ENCODE assay signal across 1 cellular context in the genomic region with DNA sequence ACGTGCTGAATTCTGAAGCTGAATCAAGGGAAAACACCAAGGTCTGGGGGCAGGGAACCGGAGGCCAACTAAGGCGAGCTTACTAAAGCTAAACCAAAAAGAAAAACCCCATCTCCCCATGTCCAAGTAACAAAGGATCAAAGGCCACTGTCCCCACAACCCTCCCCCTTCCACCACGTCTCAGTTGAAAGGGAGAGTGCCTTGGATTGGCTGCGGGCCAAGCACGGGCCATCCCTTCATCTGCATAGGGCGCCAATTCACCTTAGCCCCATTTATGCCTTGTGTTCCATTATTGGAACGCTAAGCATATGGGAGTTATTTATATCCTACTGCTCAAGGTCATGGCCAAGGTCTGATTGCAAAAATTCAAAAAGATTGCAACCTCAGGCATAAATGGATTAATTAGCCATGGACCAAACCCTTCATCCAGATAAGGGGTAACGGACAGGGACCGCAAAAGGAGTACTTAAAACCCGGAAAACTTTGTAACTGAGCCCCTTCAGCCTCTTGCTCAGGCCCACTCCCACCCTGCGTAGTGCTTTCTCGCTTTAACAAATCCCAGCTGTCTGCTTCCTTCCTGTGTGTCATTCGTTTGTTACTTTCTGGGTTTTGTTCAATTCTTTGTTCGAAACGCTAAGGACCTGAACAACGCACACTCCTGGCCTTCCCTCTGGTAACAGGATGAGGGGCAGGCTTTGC.
TF ChIP-seq lines count a peak whose summit lies in the region.

No MANE protein-coding gene starts in this region.

TF ChIP-seq in HepG2, 621 proteins besides CTCF, POLR2A, EP300 and RAD21 (continued from another document and continues in another):
- 0 out of 2 replicates have a peak, but pooled peaks have one; percentile 12 for TF ChIP-seq ZXDC (CRISPR knock-in tag; IDR thresholded peaks at IDR 0.05)
- no peak for TF ChIP-seq ZNF576 (CRISPR knock-in tag; IDR thresholded peaks at IDR 0.05)
- TF ChIP-seq ZNF605 (CRISPR knock-in tag; IDR thresholded peaks at IDR 0.05): peak; percentile 50
- TF ChIP-seq HBP1 (CRISPR knock-in tag; IDR thresholded peaks at IDR 0.05; ENCODE audit: low read depth): no peak
- TF ChIP-seq NFIB (CRISPR knock-in tag; IDR thresholded peaks at IDR 0.05; ENCODE audit: borderline replicate concordance): no peak
- TF ChIP-seq MXI1 (IDR thresholded peaks at IDR 0.05; ENCODE audit: borderline replicate concordance, low read depth, low read length): no peak
- no peak for TF ChIP-seq CBFB (CRISPR knock-in tag; IDR thresholded peaks at IDR 0.05)
- no peak for TF ChIP-seq ZMYM2 (CRISPR knock-in tag; IDR thresholded peaks at IDR 0.05)
- TF ChIP-seq FOXK1 (CRISPR knock-in tag; IDR thresholded peaks at IDR 0.05; ENCODE audit: borderline replicate concordance, low read depth): no peak
- TF ChIP-seq ARID2 (CRISPR knock-in tag; IDR thresholded peaks at IDR 0.05; ENCODE audit: borderline replicate concordance): 0 out of 2 replicates have a peak, but pooled peaks have one; percentile 4
- TF ChIP-seq ZNF230 (CRISPR knock-in tag; IDR thresholded peaks at IDR 0.05): no peak
- TF ChIP-seq HNRNPLL (IDR thresholded peaks at IDR 0.05; ENCODE audit: low read depth, low read length, poor library complexity, severe bottlenecking): no peak
- TF ChIP-seq KDM2A (CRISPR knock-in tag; IDR thresholded peaks at IDR 0.05; ENCODE audit: borderline replicate concordance, low read depth): no peak
- TF ChIP-seq NCOA5 (CRISPR knock-in tag; IDR thresholded peaks at IDR 0.05): no peak
- peak; percentile 44; the same call in 1 of the 2 replicates for TF ChIP-seq DPF2 (CRISPR knock-in tag; IDR thresholded peaks at IDR 0.05; ENCODE audit: borderline replicate concordance, low read depth)
- no peak for TF ChIP-seq ATF7-NPFF (CRISPR knock-in tag; IDR thresholded peaks at IDR 0.05; ENCODE audit: low read depth)
- TF ChIP-seq E2F5 (CRISPR knock-in tag; conservative IDR thresholded peaks at IDR 0.05): no peak
- no peak for TF ChIP-seq ZNF33A (CRISPR knock-in tag; IDR thresholded peaks at IDR 0.05; ENCODE audit: borderline replicate concordance)
- no peak for TF ChIP-seq CBX2 (IDR thresholded peaks at IDR 0.05; ENCODE audit: low read depth, low read length)
- TF ChIP-seq CBX2 (CRISPR knock-in tag; IDR thresholded peaks at IDR 0.05; ENCODE audit: low read depth): 0 out of 2 replicates have a peak, but pooled peaks have one; percentile 4
- no peak for TF ChIP-seq ZFP41 (CRISPR knock-in tag; IDR thresholded peaks at IDR 0.05; ENCODE audit: borderline replicate concordance)
- TF ChIP-seq ZNF329 (CRISPR knock-in tag; IDR thresholded peaks at IDR 0.05; ENCODE audit: low read depth): no peak
- TF ChIP-seq KDM3A (CRISPR knock-in tag; IDR thresholded peaks at IDR 0.05; ENCODE audit: low read depth): no peak
- TF ChIP-seq, protein P1, sequence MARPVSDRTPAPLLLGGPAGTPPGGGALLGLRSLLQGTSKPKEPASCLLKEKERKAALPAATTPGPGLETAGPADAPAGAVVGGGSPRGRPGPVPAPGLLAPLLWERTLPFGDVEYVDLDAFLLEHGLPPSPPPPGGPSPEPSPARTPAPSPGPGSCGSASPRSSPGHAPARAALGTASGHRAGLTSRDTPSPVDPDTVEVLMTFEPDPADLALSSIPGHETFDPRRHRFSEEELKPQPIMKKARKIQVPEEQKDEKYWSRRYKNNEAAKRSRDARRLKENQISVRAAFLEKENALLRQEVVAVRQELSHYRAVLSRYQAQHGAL (CRISPR knock-in tag; IDR thresholded peaks at IDR 0.05; ENCODE audit: not compliant biosample characterization): no peak
- peak; percentile 20; the same call in 1 of the 2 replicates for TF ChIP-seq KAT7 (CRISPR knock-in tag; IDR thresholded peaks at IDR 0.05; ENCODE audit: borderline replicate concordance)
- no peak for TF ChIP-seq CEBPB (IDR thresholded peaks at IDR 0.05; ENCODE audit: borderline replicate concordance, low read depth, low read length)
- no peak for TF ChIP-seq JARID2 (CRISPR knock-in tag; IDR thresholded peaks at IDR 0.05; ENCODE audit: insufficient replicate concordance)
- 0 out of 2 replicates have a peak, but pooled peaks have one; percentile 4 for TF ChIP-seq ZNF564 (CRISPR knock-in tag; IDR thresholded peaks at IDR 0.05)
- no peak for TF ChIP-seq FOXA3 (CRISPR knock-in tag; IDR thresholded peaks at IDR 0.05)
- 0 out of 2 replicates have a peak, but pooled peaks have one; percentile 37 for TF ChIP-seq ZNF44 (CRISPR knock-in tag; IDR thresholded peaks at IDR 0.05)
- TF ChIP-seq SIN3A (IDR thresholded peaks at IDR 0.05; ENCODE audit: borderline replicate concordance, low read depth, low read length): no peak
- no peak for TF ChIP-seq ZNF276 (CRISPR knock-in tag; IDR thresholded peaks at IDR 0.05; ENCODE audit: low read depth)
- 0 out of 2 replicates have a peak, but pooled peaks have one; percentile 19 for TF ChIP-seq ZNF331 (CRISPR knock-in tag; IDR thresholded peaks at IDR 0.05)
- no peak for TF ChIP-seq ZNF720 (CRISPR knock-in tag; IDR thresholded peaks at IDR 0.05)
- TF ChIP-seq NFKB2 (CRISPR knock-in tag; IDR thresholded peaks at IDR 0.05; ENCODE audit: borderline replicate concordance): no peak
- TF ChIP-seq GLMP (CRISPR knock-in tag; IDR thresholded peaks at IDR 0.05; ENCODE audit: borderline replicate concordance): no peak
- TF ChIP-seq ZBTB21 (CRISPR knock-in tag; IDR thresholded peaks at IDR 0.05): no peak
- TF ChIP-seq SMAD9 (CRISPR knock-in tag; IDR thresholded peaks at IDR 0.05): no peak
- no peak for TF ChIP-seq KLF15 (CRISPR knock-in tag; IDR thresholded peaks at IDR 0.05; ENCODE audit: borderline replicate concordance)
- no peak for TF ChIP-seq ZBTB7B (CRISPR knock-in tag; IDR thresholded peaks at IDR 0.05)
- TF ChIP-seq ZNF343 (CRISPR knock-in tag; IDR thresholded peaks at IDR 0.05): no peak; the same call in 1 of the 2 replicates
- no peak for TF ChIP-seq ZFYVE20 (CRISPR knock-in tag; IDR thresholded peaks at IDR 0.05; ENCODE audit: borderline replicate concordance, low read depth)
- TF ChIP-seq MEF2D (CRISPR knock-in tag; IDR thresholded peaks at IDR 0.05): peak; percentile 78
- TF ChIP-seq ZNF18 (CRISPR knock-in tag; IDR thresholded peaks at IDR 0.05; ENCODE audit: insufficient replicate concordance): no peak
- no peak for TF ChIP-seq HMG20A (CRISPR knock-in tag; IDR thresholded peaks at IDR 0.05; ENCODE audit: borderline replicate concordance)
- no peak for TF ChIP-seq ZNF251 (CRISPR knock-in tag; IDR thresholded peaks at IDR 0.05)
- no peak for TF ChIP-seq ETV5 (CRISPR knock-in tag; IDR thresholded peaks at IDR 0.05; ENCODE audit: borderline replicate concordance)
- TF ChIP-seq PHF21A (CRISPR knock-in tag; IDR thresholded peaks at IDR 0.05): peak; percentile 54
- TF ChIP-seq ONECUT2 (CRISPR knock-in tag; IDR thresholded peaks at IDR 0.05): no peak
- TF ChIP-seq ZNF660 (CRISPR knock-in tag; IDR thresholded peaks at IDR 0.05; ENCODE audit: borderline replicate concordance, low read depth): 0 out of 2 replicates have a peak, but pooled peaks have one; percentile 45
- no peak for TF ChIP-seq SATB2 (CRISPR knock-in tag; IDR thresholded peaks at IDR 0.05)
- TF ChIP-seq ZFP1 (CRISPR knock-in tag; IDR thresholded peaks at IDR 0.05): no peak
- no peak for TF ChIP-seq RFX1 (IDR thresholded peaks at IDR 0.05)
- no peak for TF ChIP-seq ZNF7 (CRISPR knock-in tag; IDR thresholded peaks at IDR 0.05)
- peak; percentile 48; the same call in 1 of the 2 replicates for TF ChIP-seq NR2F2 (IDR thresholded peaks at IDR 0.05; ENCODE audit: borderline replicate concordance, low read depth)
- no peak for TF ChIP-seq YY1 (IDR thresholded peaks at IDR 0.05; ENCODE audit: insufficient read depth, insufficient replicate concordance, low read depth, low read length)
- TF ChIP-seq, protein P2, sequence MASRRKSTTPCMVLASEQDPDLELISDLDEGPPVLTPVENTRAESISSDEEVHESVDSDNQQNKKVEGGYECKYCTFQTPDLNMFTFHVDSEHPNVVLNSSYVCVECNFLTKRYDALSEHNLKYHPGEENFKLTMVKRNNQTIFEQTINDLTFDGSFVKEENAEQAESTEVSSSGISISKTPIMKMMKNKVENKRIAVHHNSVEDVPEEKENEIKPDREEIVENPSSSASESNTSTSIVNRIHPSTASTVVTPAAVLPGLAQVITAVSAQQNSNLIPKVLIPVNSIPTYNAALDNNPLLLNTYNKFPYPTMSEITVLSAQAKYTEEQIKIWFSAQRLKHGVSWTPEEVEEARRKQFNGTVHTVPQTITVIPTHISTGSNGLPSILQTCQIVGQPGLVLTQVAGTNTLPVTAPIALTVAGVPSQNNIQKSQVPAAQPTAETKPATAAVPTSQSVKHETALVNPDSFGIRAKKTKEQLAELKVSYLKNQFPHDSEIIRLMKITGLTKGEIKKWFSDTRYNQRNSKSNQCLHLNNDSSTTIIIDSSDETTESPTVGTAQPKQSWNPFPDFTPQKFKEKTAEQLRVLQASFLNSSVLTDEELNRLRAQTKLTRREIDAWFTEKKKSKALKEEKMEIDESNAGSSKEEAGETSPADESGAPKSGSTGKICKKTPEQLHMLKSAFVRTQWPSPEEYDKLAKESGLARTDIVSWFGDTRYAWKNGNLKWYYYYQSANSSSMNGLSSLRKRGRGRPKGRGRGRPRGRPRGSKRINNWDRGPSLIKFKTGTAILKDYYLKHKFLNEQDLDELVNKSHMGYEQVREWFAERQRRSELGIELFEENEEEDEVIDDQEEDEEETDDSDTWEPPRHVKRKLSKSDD (CRISPR knock-in tag; IDR thresholded peaks at IDR 0.05; ENCODE audit: low read depth): 0 out of 2 replicates have a peak, but pooled peaks have one; percentile 29
